8 cellular contexts compared by ENCODE assay signal in the genomic region with DNA sequence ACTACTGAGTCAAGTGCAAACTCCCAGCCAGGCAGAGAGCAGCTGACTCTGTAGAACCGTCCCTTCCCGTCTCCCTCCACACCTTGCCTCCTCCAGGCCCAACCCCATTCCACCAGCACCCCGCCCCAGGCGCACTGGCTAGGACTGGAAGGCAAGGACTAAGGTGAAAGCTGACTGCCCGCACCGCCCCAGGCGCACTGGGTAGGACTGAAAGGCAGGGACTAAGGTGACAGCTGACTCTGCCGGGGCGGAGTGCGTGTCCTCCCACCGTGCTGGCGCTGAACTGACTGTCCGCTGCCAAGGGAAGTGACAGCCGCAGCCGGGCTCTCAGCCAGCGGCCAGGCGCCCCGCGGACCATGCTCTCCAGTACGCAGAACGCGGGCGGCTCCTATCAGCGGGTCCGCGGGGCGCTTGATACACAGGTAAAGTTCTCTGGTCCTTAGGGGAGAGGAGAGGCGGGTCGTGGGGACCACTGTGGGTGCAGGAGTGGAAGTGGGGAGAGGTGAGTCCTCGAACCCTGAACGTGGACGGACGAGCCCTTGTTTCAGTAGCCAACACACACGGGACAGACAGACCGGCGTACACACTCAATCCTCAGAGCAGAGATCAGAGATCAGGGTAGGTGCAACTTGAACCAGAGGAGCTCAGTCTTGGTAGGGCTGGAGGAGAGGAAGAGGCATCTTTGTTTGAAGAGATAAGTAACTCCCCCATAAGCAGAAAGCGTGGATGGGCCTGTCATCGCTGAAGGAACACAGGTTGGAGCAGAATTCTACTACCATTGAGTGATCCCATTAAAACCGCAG. TPM values are rescaled to one million over a fixed set of nuclear protein-coding genes. Genes with fewer than 3 reads are reported as not detected.
DNase-seq lines count a peak whose midpoint lies in the region; ATAC-seq and TF ChIP-seq lines count a peak whose summit lies in the region.

No MANE protein-coding gene starts in this region.

- peaks cover 23% of the 10 kb centered on the region for H3K27me3 Mint-ChIP-seq in activated naive CD8-positive, alpha-beta T cell
- peaks cover 39% of the 10 kb centered on the region for H3K27me3 Mint-ChIP-seq in activated naive CD8-positive, alpha-beta T cell treated with anti-CD3 and anti-CD28 coated beads for 36 hours

- H3K4me3 Mint-ChIP-seq in activated naive CD8-positive, alpha-beta T cell = peak overlapping the region; percentile 8
- H3K4me3 Mint-ChIP-seq in activated naive CD8-positive, alpha-beta T cell treated with anti-CD3 and anti-CD28 coated beads for 36 hours = no peak overlapping the region

- intact Hi-C loops in lower lobe of right lung (cut with DNase I) = no loop called here

- ATAC-seq in lower lobe of right lung = peak; percentile 85
- ATAC-seq in HG02973 (IDR thresholded peaks at IDR 0.05; ENCODE audit: unreplicated experiment) = no peak
- ATAC-seq in HG03039 (IDR thresholded peaks at IDR 0.05; ENCODE audit: unreplicated experiment) = no peak

- DNase-seq in activated naive CD8-positive, alpha-beta T cell treated with anti-CD3 and anti-CD28 coated beads for 36 hours = no peak
- DNase-seq in dermis microvascular lymphatic vessel endothelial cell (ENCODE audit: low read depth in 2 of 2) (peak; percentile 56 to 76), lower lobe of right lung (peak; percentile 83), ureter (ENCODE audit: low spot score) (peak; percentile 81), NCI-H146 (lab: John Stamatoyannopoulos, UW) (no peak)

- TF ChIP-seq CTCF in lower lobe of right lung (IDR thresholded peaks at IDR 0.05) = no peak

- peaks cover 17% of the 10 kb centered on the region for H3K27me3 ChIP-seq in lower lobe of right lung (ENCODE audit: low read depth)

- H3K4me1 Mint-ChIP-seq in activated naive CD8-positive, alpha-beta T cell (ENCODE audit: low read depth) = peaks cover 3% of the 10 kb centered on the region
- H3K4me1 Mint-ChIP-seq in activated naive CD8-positive, alpha-beta T cell treated with anti-CD3 and anti-CD28 coated beads for 36 hours = no peaks in the 10 kb centered on the region

- H3K36me3 Mint-ChIP-seq in activated naive CD8-positive, alpha-beta T cell = no peaks in the 10 kb centered on the region
- H3K36me3 Mint-ChIP-seq in activated naive CD8-positive, alpha-beta T cell treated with anti-CD3 and anti-CD28 coated beads for 36 hours = no peaks in the 10 kb centered on the region

- H3K27ac ChIP-seq in lower lobe of right lung = peak overlapping the region; percentile 24

- H3K27ac Mint-ChIP-seq in activated naive CD8-positive, alpha-beta T cell = no peak overlapping the region
- no peak overlapping the region for H3K27ac Mint-ChIP-seq in activated naive CD8-positive, alpha-beta T cell treated with anti-CD3 and anti-CD28 coated beads for 36 hours

- H3K4me3 ChIP-seq in lower lobe of right lung = peak overlapping the region; percentile 50

- no peaks in the 10 kb centered on the region for H3K36me3 ChIP-seq in lower lobe of right lung

- no peaks in the 10 kb centered on the region for H3K9me3 Mint-ChIP-seq in activated naive CD8-positive, alpha-beta T cell (ENCODE audit: low read depth)
- H3K9me3 Mint-ChIP-seq in activated naive CD8-positive, alpha-beta T cell treated with anti-CD3 and anti-CD28 coated beads for 36 hours = no peaks in the 10 kb centered on the region

- H3K9me3 ChIP-seq in lower lobe of right lung = no peaks in the 10 kb centered on the region

- H3K4me1 ChIP-seq in lower lobe of right lung = peaks cover 6% of the 10 kb centered on the region

RNA-seq across cellular contexts. Expression of a gene that starts 58.0 kb away (rescaled TPM):
- total RNA-seq in activated naive CD8-positive, alpha-beta T cell treated with anti-CD3 and anti-CD28 coated beads for 36 hours = 1 to 10 TPM; 3.8 to 6.3 TPM
- total RNA-seq in dermis microvascular lymphatic vessel endothelial cell (not detected in 2 replicates), lower lobe of right lung (2.6 TPM), ureter (9.1 TPM)

Comparison
In these comparisons a context has a peak if more than half of its experiments do, and no peak if none do; other contexts are left out.
1. DNase-seq: peak in dermis microvascular lymphatic vessel endothelial cell (2 of 2), lower lobe of right lung (single experiment) and ureter (single experiment); none in activated naive CD8-positive, alpha-beta T cell treated with anti-CD3 and anti-CD28 coated beads for 36 hours (single experiment) and NCI-H146 (single experiment).
2. ATAC-seq: peak in lower lobe of right lung (2 of 2); none in HG02973 (single experiment) and HG03039 (single experiment).